1 cellular context compared by ENCODE assay signal in genomic region chr11:65588199-65589054, GRCh38.
TF ChIP-seq lines count a peak whose summit lies in the region.

No MANE protein-coding gene starts in this region.

TF ChIP-seq in K562, 482 proteins besides CTCF, POLR2A, EP300 and RAD21:
- TF ChIP-seq MYNN (IDR thresholded peaks at IDR 0.05), result 0 out of 2 replicates have a peak, but pooled peaks have one; percentile 17
- TF ChIP-seq MYNN (CRISPR knock-in tag; IDR thresholded peaks at IDR 0.05), result no peak
- TF ChIP-seq, protein P1, sequence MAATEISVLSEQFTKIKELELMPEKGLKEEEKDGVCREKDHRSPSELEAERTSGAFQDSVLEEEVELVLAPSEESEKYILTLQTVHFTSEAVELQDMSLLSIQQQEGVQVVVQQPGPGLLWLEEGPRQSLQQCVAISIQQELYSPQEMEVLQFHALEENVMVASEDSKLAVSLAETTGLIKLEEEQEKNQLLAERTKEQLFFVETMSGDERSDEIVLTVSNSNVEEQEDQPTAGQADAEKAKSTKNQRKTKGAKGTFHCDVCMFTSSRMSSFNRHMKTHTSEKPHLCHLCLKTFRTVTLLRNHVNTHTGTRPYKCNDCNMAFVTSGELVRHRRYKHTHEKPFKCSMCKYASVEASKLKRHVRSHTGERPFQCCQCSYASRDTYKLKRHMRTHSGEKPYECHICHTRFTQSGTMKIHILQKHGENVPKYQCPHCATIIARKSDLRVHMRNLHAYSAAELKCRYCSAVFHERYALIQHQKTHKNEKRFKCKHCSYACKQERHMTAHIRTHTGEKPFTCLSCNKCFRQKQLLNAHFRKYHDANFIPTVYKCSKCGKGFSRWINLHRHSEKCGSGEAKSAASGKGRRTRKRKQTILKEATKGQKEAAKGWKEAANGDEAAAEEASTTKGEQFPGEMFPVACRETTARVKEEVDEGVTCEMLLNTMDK (IDR thresholded peaks at IDR 0.05; ENCODE audit: borderline replicate concordance, insufficient read depth, low read depth, low read length, poor library complexity, severe bottlenecking), result peak; percentile 16
- TF ChIP-seq MEF2A (IDR thresholded peaks at IDR 0.05; ENCODE audit: control insufficient read depth, low read depth, low read length), result peak; percentile 77
- 0 out of 2 replicates have a peak, but pooled peaks have one; percentile 13 for TF ChIP-seq ZBTB17 (CRISPR knock-in tag; IDR thresholded peaks at IDR 0.05)
- TF ChIP-seq ZFX (CRISPR knock-in tag; IDR thresholded peaks at IDR 0.05), result peak; percentile 5; the same call in 1 of the 2 replicates
- TF ChIP-seq TFAP4 (CRISPR knock-in tag; IDR thresholded peaks at IDR 0.05; ENCODE audit: borderline replicate concordance), result peak; percentile 35; the same call in 1 of the 2 replicates
- TF ChIP-seq, protein P2, sequence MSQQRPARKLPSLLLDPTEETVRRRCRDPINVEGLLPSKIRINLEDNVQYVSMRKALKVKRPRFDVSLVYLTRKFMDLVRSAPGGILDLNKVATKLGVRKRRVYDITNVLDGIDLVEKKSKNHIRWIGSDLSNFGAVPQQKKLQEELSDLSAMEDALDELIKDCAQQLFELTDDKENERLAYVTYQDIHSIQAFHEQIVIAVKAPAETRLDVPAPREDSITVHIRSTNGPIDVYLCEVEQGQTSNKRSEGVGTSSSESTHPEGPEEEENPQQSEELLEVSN (IDR thresholded peaks at IDR 0.05; ENCODE audit: borderline replicate concordance in 1 of 2, extremely low read depth in 1 of 2, insufficient read depth in 1 of 2, insufficient read length in 1 of 2, low read depth in 1 of 2, low read length in 1 of 2, poor library complexity in 1 of 2, severe bottlenecking in 1 of 2), result peak in 1 of 2 experiments; percentile 26
- no peak for TF ChIP-seq ZNF57 (CRISPR knock-in tag; IDR thresholded peaks at IDR 0.05)
- TF ChIP-seq MYC (IDR thresholded peaks at IDR 0.05; ENCODE audit: low read depth, low read length), result peak; percentile 25; the same call in 1 of the 2 replicates
- no peak for TF ChIP-seq MYC (CRISPR knock-in tag; IDR thresholded peaks at IDR 0.05; ENCODE audit: borderline replicate concordance, low read depth)
- peak; percentile 21 to 69; a peak in 2 of 4 replicates for TF ChIP-seq MAZ (CRISPR knock-in tag; conservative IDR thresholded peaks at IDR 0.05 in 1 of 2, IDR thresholded peaks at IDR 0.05 in 1 of 2)
- TF ChIP-seq, protein P3, sequence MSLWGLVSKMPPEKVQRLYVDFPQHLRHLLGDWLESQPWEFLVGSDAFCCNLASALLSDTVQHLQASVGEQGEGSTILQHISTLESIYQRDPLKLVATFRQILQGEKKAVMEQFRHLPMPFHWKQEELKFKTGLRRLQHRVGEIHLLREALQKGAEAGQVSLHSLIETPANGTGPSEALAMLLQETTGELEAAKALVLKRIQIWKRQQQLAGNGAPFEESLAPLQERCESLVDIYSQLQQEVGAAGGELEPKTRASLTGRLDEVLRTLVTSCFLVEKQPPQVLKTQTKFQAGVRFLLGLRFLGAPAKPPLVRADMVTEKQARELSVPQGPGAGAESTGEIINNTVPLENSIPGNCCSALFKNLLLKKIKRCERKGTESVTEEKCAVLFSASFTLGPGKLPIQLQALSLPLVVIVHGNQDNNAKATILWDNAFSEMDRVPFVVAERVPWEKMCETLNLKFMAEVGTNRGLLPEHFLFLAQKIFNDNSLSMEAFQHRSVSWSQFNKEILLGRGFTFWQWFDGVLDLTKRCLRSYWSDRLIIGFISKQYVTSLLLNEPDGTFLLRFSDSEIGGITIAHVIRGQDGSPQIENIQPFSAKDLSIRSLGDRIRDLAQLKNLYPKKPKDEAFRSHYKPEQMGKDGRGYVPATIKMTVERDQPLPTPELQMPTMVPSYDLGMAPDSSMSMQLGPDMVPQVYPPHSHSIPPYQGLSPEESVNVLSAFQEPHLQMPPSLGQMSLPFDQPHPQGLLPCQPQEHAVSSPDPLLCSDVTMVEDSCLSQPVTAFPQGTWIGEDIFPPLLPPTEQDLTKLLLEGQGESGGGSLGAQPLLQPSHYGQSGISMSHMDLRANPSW (CRISPR knock-in tag; IDR thresholded peaks at IDR 0.05), result 0 out of 2 replicates have a peak, but pooled peaks have one; percentile 23
- TF ChIP-seq SMC3 (conservative IDR thresholded peaks at IDR 0.05; ENCODE audit: insufficient read depth, low read depth, low read length), result peak; percentile 66
- 0 out of 2 replicates have a peak, but pooled peaks have one; percentile 16 for TF ChIP-seq BHLHE40 (IDR thresholded peaks at IDR 0.05; ENCODE audit: low read length)
- TF ChIP-seq NR2C1 (IDR thresholded peaks at IDR 0.05), result peak; percentile 40; the same call in 1 of the 2 replicates
- no peak for TF ChIP-seq NR2C1 (tag; IDR thresholded peaks at IDR 0.05)
- no peak for TF ChIP-seq XRCC4 (IDR thresholded peaks at IDR 0.05; ENCODE audit: extremely low read depth, insufficient read depth, insufficient read length)
- peak; percentile 46 for TF ChIP-seq RBFOX2 (IDR thresholded peaks at IDR 0.05; ENCODE audit: low read depth, low read length)
- no peak for TF ChIP-seq ZNF224 (CRISPR knock-in tag; IDR thresholded peaks at IDR 0.05)
- TF ChIP-seq TARDBP (IDR thresholded peaks at IDR 0.05), result peak; percentile 65; the same call in 1 of the 2 replicates
- no peak for TF ChIP-seq THRAP3 (IDR thresholded peaks at IDR 0.05; ENCODE audit: borderline replicate concordance)
- 0 out of 2 replicates have a peak, but pooled peaks have one; percentile 52 for TF ChIP-seq MAX (CRISPR knock-in tag; IDR thresholded peaks at IDR 0.05)
- TF ChIP-seq POLR2G (IDR thresholded peaks at IDR 0.05; ENCODE audit: low read depth, low read length), result peak; percentile 36; the same call in 1 of the 2 replicates
- TF ChIP-seq NEUROD1 (IDR thresholded peaks at IDR 0.05; ENCODE audit: borderline replicate concordance, low read depth, low read length, partially characterized antibody), result peak; percentile 12
- TF ChIP-seq ZNF780A (CRISPR knock-in tag; IDR thresholded peaks at IDR 0.05), result no peak
- no peak for TF ChIP-seq GABPA (tag; conservative IDR thresholded peaks at IDR 0.05; ENCODE audit: low read depth)
- TF ChIP-seq JUND (IDR thresholded peaks at IDR 0.05; ENCODE audit: borderline replicate concordance, low read depth, low read length), result 0 out of 2 replicates have a peak, but pooled peaks have one; percentile 25
- no peak for TF ChIP-seq JUND (tag; IDR thresholded peaks at IDR 0.05; ENCODE audit: borderline replicate concordance, low read depth, low read length)
- TF ChIP-seq, protein P4, sequence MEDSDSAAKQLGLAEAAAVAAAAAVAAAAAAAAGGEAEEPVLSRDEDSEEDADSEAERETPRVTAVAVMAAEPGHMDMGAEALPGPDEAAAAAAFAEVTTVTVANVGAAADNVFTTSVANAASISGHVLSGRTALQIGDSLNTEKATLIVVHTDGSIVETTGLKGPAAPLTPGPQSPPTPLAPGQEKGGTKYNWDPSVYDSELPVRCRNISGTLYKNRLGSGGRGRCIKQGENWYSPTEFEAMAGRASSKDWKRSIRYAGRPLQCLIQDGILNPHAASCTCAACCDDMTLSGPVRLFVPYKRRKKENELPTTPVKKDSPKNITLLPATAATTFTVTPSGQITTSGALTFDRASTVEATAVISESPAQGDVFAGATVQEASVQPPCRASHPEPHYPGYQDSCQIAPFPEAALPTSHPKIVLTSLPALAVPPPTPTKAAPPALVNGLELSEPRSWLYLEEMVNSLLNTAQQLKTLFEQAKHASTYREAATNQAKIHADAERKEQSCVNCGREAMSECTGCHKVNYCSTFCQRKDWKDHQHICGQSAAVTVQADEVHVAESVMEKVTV (CRISPR knock-in tag; IDR thresholded peaks at IDR 0.05), result peak; percentile 51; the same call in 1 of the 2 replicates
